ENCODE assay signal across 9 cellular contexts in the genomic region with DNA sequence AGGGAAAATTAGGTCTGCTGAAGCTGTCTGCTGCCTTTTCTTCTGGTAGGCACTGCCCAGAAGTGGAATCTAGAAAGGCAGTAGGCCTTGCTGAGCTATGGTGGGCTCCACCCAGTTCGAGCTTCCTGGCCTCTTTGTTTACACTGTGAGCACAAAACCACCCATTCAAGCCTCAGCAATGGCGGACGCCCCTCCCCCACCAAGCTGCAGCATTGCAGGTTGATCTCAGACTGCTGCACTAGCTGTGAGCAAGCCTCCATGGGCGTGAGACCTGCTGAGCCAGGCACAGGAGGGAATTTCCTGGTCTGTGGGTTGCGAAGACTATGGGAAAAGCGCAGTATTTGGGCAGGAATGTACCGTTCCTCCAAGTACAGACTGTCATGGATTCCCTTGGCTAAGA. TPM values are rescaled to one million over a fixed set of nuclear protein-coding genes. Genes with fewer than 3 reads are reported as not detected.
DNase-seq lines count a peak whose midpoint lies in the region; FAIRE-seq and TF ChIP-seq lines count a peak whose summit lies in the region.
"Had no signal": no experiment of that assay in that cellular context is flagged by ENCODE, and none has a peak within 500 bp of the region (broad histone marks: within the 10 kb centered on the region; RNA-seq: fewer than 3 reads in every experiment).

No MANE protein-coding gene starts in this region.

- H3K27ac Mint-ChIP-seq in T-helper 1 cell treated with Interleukin-12 subunit alpha and Interleukin-12 subunit beta and Interleukin-4 antibody, amounts not matched to agents 30 μg/mL and 1 μg/mL, for 36 hours, result peak overlapping the region; percentile 20
- H3K27ac Mint-ChIP-seq in activated T-cell treated with anti-CD3 and anti-CD28 coated beads, Interleukin-2, amount 50 U/mL, for 24 hours, result no peak overlapping the region
- no peak overlapping the region for H3K27ac Mint-ChIP-seq in osteocyte (ENCODE audit: unreplicated experiment)

- peaks cover 35% of the 10 kb centered on the region for H3K4me1 Mint-ChIP-seq in T-helper 1 cell treated with Interleukin-12 subunit alpha and Interleukin-12 subunit beta and Interleukin-4 antibody, amounts not matched to agents 30 μg/mL and 1 μg/mL, for 36 hours (ENCODE audit: low read depth)
- H3K4me1 Mint-ChIP-seq in activated T-cell treated with anti-CD3 and anti-CD28 coated beads, Interleukin-2, amount 50 U/mL, for 24 hours (ENCODE audit: low read depth), result peaks cover 62% of the 10 kb centered on the region
- peaks cover 7% of the 10 kb centered on the region for H3K4me1 Mint-ChIP-seq in osteocyte (ENCODE audit: unreplicated experiment)

- peaks cover 26% of the 10 kb centered on the region for H3K36me3 Mint-ChIP-seq in T-helper 1 cell treated with Interleukin-12 subunit alpha and Interleukin-12 subunit beta and Interleukin-4 antibody, amounts not matched to agents 30 μg/mL and 1 μg/mL, for 36 hours (ENCODE audit: low read depth)
- peaks cover 46% of the 10 kb centered on the region for H3K36me3 Mint-ChIP-seq in activated T-cell treated with anti-CD3 and anti-CD28 coated beads, Interleukin-2, amount 50 U/mL, for 24 hours (ENCODE audit: low read depth)
- peaks cover 13% of the 10 kb centered on the region for H3K36me3 Mint-ChIP-seq in osteocyte (ENCODE audit: unreplicated experiment)

- peak; percentile 47 for DNase-seq in activated T-cell treated with anti-CD3 and anti-CD28 coated beads, Interleukin-2, amount 50 U/mL, for 24 hours
- peak; percentile 58 for DNase-seq in globus pallidus (ENCODE audit: low spot score)
- peak; percentile 5 to 15 (median 8) for DNase-seq in stimulated activated CD4-positive, alpha-beta T cell treated with anti-CD3 and anti-CD28 coated beads, TNF-alpha, amount 100 ng/mL, for 4 hours (ENCODE audit: low read depth in 3 of 3)
- DNase-seq in HTR-8/SVneo (ENCODE audit: insufficient read length, low spot score), result no peak
- DNase-seq in osteocyte (ENCODE audit: extremely low spot score, unreplicated experiment), result no peak
- no peak for DNase-seq in NCI-H82 (lab: John Stamatoyannopoulos, UW)
- DNase-seq: GF-D8, NCI-H1105 had no signal

- no peaks in the 10 kb centered on the region for H3K27me3 Mint-ChIP-seq in T-helper 1 cell treated with Interleukin-12 subunit alpha and Interleukin-12 subunit beta and Interleukin-4 antibody, amounts not matched to agents 30 μg/mL and 1 μg/mL, for 36 hours (ENCODE audit: low read depth)
- no peaks in the 10 kb centered on the region for H3K27me3 Mint-ChIP-seq in activated T-cell treated with anti-CD3 and anti-CD28 coated beads, Interleukin-2, amount 50 U/mL, for 24 hours
- no peaks in the 10 kb centered on the region for H3K27me3 Mint-ChIP-seq in osteocyte (ENCODE audit: unreplicated experiment)

- peaks cover 15% of the 10 kb centered on the region for H3K9me3 Mint-ChIP-seq in T-helper 1 cell treated with Interleukin-12 subunit alpha and Interleukin-12 subunit beta and Interleukin-4 antibody, amounts not matched to agents 30 μg/mL and 1 μg/mL, for 36 hours
- H3K9me3 Mint-ChIP-seq in activated T-cell treated with anti-CD3 and anti-CD28 coated beads, Interleukin-2, amount 50 U/mL, for 24 hours, result peaks cover 6% of the 10 kb centered on the region
- peaks cover 4% of the 10 kb centered on the region for H3K9me3 Mint-ChIP-seq in osteocyte (ENCODE audit: unreplicated experiment)

- FAIRE-seq in HTR-8/SVneo (lab: Jason Lieb, UNC), result no peak

- TF ChIP-seq CTCF in osteocyte (IDR thresholded peaks at IDR 0.05), result no peak

- H3K4me3 Mint-ChIP-seq in T-helper 1 cell treated with Interleukin-12 subunit alpha and Interleukin-12 subunit beta and Interleukin-4 antibody, amounts not matched to agents 30 μg/mL and 1 μg/mL, for 36 hours, result no peak overlapping the region
- no peak overlapping the region for H3K4me3 Mint-ChIP-seq in activated T-cell treated with anti-CD3 and anti-CD28 coated beads, Interleukin-2, amount 50 U/mL, for 24 hours
- H3K4me3 Mint-ChIP-seq in osteocyte (ENCODE audit: unreplicated experiment), result no peak overlapping the region

RNA-seq across cellular contexts. Expression of a gene that starts 18.5 kb away (rescaled TPM):
- 18.0 and 20.9 TPM in 2 replicates for total RNA-seq in osteocyte

Comparison
In these comparisons a context has a peak if more than half of its experiments do, and no peak if none do; other contexts are left out.
1. DNase-seq: peak in activated T-cell treated with anti-CD3 and anti-CD28 coated beads, Interleukin-2, amount 50 U/mL, for 24 hours (single experiment), globus pallidus (single experiment) and stimulated activated CD4-positive, alpha-beta T cell treated with anti-CD3 and anti-CD28 coated beads, TNF-alpha, amount 100 ng/mL, for 4 hours (3 of 3); none in HTR-8/SVneo (single experiment), osteocyte (single experiment) and NCI-H82 (single experiment).